38 cellular contexts compared by ENCODE assay signal in genomic region chr2:1186405-1186804, GRCh38.
"Had no signal": no experiment of that assay in that cellular context is flagged by ENCODE, and none has a peak within 500 bp of the region (broad histone marks: within the 10 kb centered on the region; RNA-seq: fewer than 3 reads in every experiment).

No MANE protein-coding gene starts in this region.

- H3K36me3 Mint-ChIP-seq: activated naive CD4-positive, alpha-beta T cell treated with anti-CD3 and anti-CD28 coated beads, Interleukin-2, amount 10 ng/mL, durations not matched to agents 7 days and 5 days had no signal

- H3K27me3 ChIP-seq: adrenal gland, ascending aorta, body of pancreas, brain microvascular endothelial cell, breast epithelium, cardiac muscle cell had no signal

- H3K27ac Mint-ChIP-seq: activated naive CD4-positive, alpha-beta T cell treated with anti-CD3 and anti-CD28 coated beads for 36 hours; activated naive CD4-positive, alpha-beta T cell treated with anti-CD3 and anti-CD28 coated beads, Interleukin-2, amount 10 ng/mL, durations not matched to agents 7 days and 5 days; activated naive CD4-positive, alpha-beta T cell treated with anti-CD3 and anti-CD28 coated beads, Interleukin-2, amount 50 U/mL, for 24 hours; activated naive CD4-positive, alpha-beta T cell treated with anti-CD3 and anti-CD28 coated beads, Interleukin-2, amount 50 U/mL, for 72 hours; activated naive CD8-positive, alpha-beta T cell; activated naive CD8-positive, alpha-beta T cell treated with anti-CD3 and anti-CD28 coated beads for 36 hours; activated naive CD8-positive, alpha-beta T cell treated with anti-CD3 and anti-CD28 coated beads, Interleukin-2, amount 10 ng/mL, durations not matched to agents 7 days and 5 days; activated naive CD8-positive, alpha-beta T cell treated with anti-CD3 and anti-CD28 coated beads, Interleukin-2, amount 50 U/mL, for 24 hours; activated T-cell treated with anti-CD3 and anti-CD28 coated beads, Interleukin-2, amount 50 U/mL, for 24 hours; activated T-cell treated with anti-CD3 and anti-CD28 coated beads, Interleukin-2, amount 50 U/mL, for 72 hours; activated T-helper 1 cell treated with anti-CD3 and anti-CD28 coated beads, Interleukin-12 subunit alpha, Interleukin-12 subunit beta, Interleukin-2, Interleukin-4 antibody, amounts not matched to agents 30 ng/mL and 10 ng/mL and 1 ng/mL, durations not matched to agents 14 hours and 24 hours and 36 hours; activated T-helper 17 cell treated with anti-CD3 and anti-CD28 coated beads, Interleukin-2, amount 50 U/mL, for 72 hours; activated T-helper 2 cell treated with anti-CD3 and anti-CD28 coated beads, Interferon-gamma antibody, Interleukin-2, Interleukin-4, amounts not matched to agents 10 μg/mL and 5 μg/mL and 100 μg/mL, durations not matched to agents 14 hours and 24 hours and 36 hours; brain had no signal

- H3K4me1 ChIP-seq: adrenal gland, ascending aorta, body of pancreas, breast epithelium had no signal

- H3K36me3 ChIP-seq: adrenal gland, ascending aorta, brain microvascular endothelial cell, breast epithelium, cardiac muscle cell had no signal

- ATAC-seq: activated naive CD4-positive, alpha-beta T cell treated with anti-CD3 and anti-CD28 coated beads, Interleukin-2, amount 50 U/mL, for 72 hours; activated naive CD8-positive, alpha-beta T cell treated with anti-CD3 and anti-CD28 coated beads, Interleukin-2, amount 50 U/mL, for 24 hours; activated T-cell treated with anti-CD3 and anti-CD28 coated beads, Interleukin-2, amount 50 U/mL, for 4 hours; activated T-cell treated with anti-CD3 and anti-CD28 coated beads, Interleukin-2, amount 50 U/mL, for 72 hours; activated T-helper 17 cell treated with anti-CD3 and anti-CD28 coated beads, Interleukin-2, amount 50 U/mL, for 72 hours; body of pancreas had no signal

- H3K9me3 Mint-ChIP-seq: activated naive CD4-positive, alpha-beta T cell treated with anti-CD3 and anti-CD28 coated beads, Interleukin-2, amount 50 U/mL, for 24 hours; central memory CD8-positive, alpha-beta T cell had no signal

- H3K4me1 Mint-ChIP-seq: activated naive CD4-positive, alpha-beta T cell treated with anti-CD3 and anti-CD28 coated beads, Interleukin-2, amount 10 ng/mL, durations not matched to agents 7 days and 5 days; activated naive CD4-positive, alpha-beta T cell treated with anti-CD3 and anti-CD28 coated beads, Interleukin-2, amount 50 U/mL, for 24 hours; activated naive CD8-positive, alpha-beta T cell treated with anti-CD3 and anti-CD28 coated beads, Interleukin-2, amount 10 ng/mL, durations not matched to agents 7 days and 5 days; activated naive CD8-positive, alpha-beta T cell treated with anti-CD3 and anti-CD28 coated beads, Interleukin-2, amount 50 U/mL, for 24 hours; activated T-helper 17 cell treated with anti-CD3 and anti-CD28 coated beads, Interleukin-2, amount 50 U/mL, for 72 hours; brain; central memory CD8-positive, alpha-beta T cell had no signal

- H3K27ac ChIP-seq: adrenal gland, ascending aorta, body of pancreas, brain microvascular endothelial cell, breast epithelium, cardiac muscle cell had no signal

- H3K4me3 Mint-ChIP-seq: activated naive CD4-positive, alpha-beta T cell treated with anti-CD3 and anti-CD28 coated beads for 36 hours; activated naive CD4-positive, alpha-beta T cell treated with anti-CD3 and anti-CD28 coated beads, Interleukin-2, amount 10 ng/mL, durations not matched to agents 7 days and 5 days; activated naive CD4-positive, alpha-beta T cell treated with anti-CD3 and anti-CD28 coated beads, Interleukin-2, amount 50 U/mL, for 24 hours; activated naive CD8-positive, alpha-beta T cell; activated naive CD8-positive, alpha-beta T cell treated with anti-CD3 and anti-CD28 coated beads for 36 hours; activated naive CD8-positive, alpha-beta T cell treated with anti-CD3 and anti-CD28 coated beads, Interleukin-2, amount 10 ng/mL, durations not matched to agents 7 days and 5 days; activated naive CD8-positive, alpha-beta T cell treated with anti-CD3 and anti-CD28 coated beads, Interleukin-2, amount 50 U/mL, for 24 hours; activated T-cell treated with anti-CD3 and anti-CD28 coated beads, Interleukin-2, amount 50 U/mL, for 24 hours; activated T-cell treated with anti-CD3 and anti-CD28 coated beads, Interleukin-2, amount 50 U/mL, for 4 hours; activated T-cell treated with anti-CD3 and anti-CD28 coated beads, Interleukin-2, amount 50 U/mL, for 72 hours; activated T-helper 1 cell treated with anti-CD3 and anti-CD28 coated beads, Interleukin-12 subunit alpha, Interleukin-12 subunit beta, Interleukin-2, Interleukin-4 antibody, amounts not matched to agents 30 ng/mL and 10 ng/mL and 1 ng/mL, durations not matched to agents 14 hours and 24 hours and 36 hours; activated T-helper 17 cell treated with anti-CD3 and anti-CD28 coated beads, Interleukin-2, amount 50 U/mL, for 72 hours; brain; central memory CD8-positive, alpha-beta T cell had no signal

- DNase-seq: activated effector memory CD4-positive, alpha-beta T cell treated with anti-CD3 and anti-CD28 coated beads, Interleukin-2, amount 50 U/mL, for 16 hours; activated effector memory CD4-positive, alpha-beta T cell treated with Interleukin-2 at 50 U/mL for 16 hours; activated gamma-delta T cell; activated gamma-delta T cell treated with Interleukin-2 at 50 U/mL for 16 hours; activated naive CD4-positive, alpha-beta T cell; activated naive CD4-positive, alpha-beta T cell treated with anti-CD3 and anti-CD28 coated beads for 36 hours; activated naive CD4-positive, alpha-beta T cell treated with anti-CD3 and anti-CD28 coated beads, Interleukin-2, amount 10 ng/mL, durations not matched to agents 7 days and 5 days; activated naive CD4-positive, alpha-beta T cell treated with anti-CD3 and anti-CD28 coated beads, Interleukin-2, amount 50 U/mL, for 16 hours; activated naive CD4-positive, alpha-beta T cell treated with Interleukin-2 at 50 U/mL for 16 hours; activated naive CD8-positive, alpha-beta T cell treated with anti-CD3 and anti-CD28 coated beads for 36 hours; activated naive CD8-positive, alpha-beta T cell treated with anti-CD3 and anti-CD28 coated beads, Interleukin-2, amount 10 ng/mL, durations not matched to agents 7 days and 5 days; activated naive CD8-positive, alpha-beta T cell treated with anti-CD3 and anti-CD28 coated beads, Interleukin-2, amount 50 U/mL, for 24 hours; activated T-cell treated with anti-CD3 and anti-CD28 coated beads, Interleukin-2, amount 50 U/mL, for 1 hour; activated T-cell treated with anti-CD3 and anti-CD28 coated beads, Interleukin-2, amount 50 U/mL, for 24 hours; activated T-cell treated with anti-CD3 and anti-CD28 coated beads, Interleukin-2, amount 50 U/mL, for 4 hours; activated T-cell treated with anti-CD3 and anti-CD28 coated beads, Interleukin-2, amount 50 U/mL, for 48 hours; activated T-cell treated with anti-CD3 and anti-CD28 coated beads, Interleukin-2, amount 50 U/mL, for 72 hours; adrenal gland; amniotic stem cell; amygdala; anterior cingulate cortex; aorta; body of pancreas; brain microvascular endothelial cell; caudate nucleus; central memory CD4-positive, alpha-beta T cell; cerebellar nuclear complex had no signal

- H3K4me3 ChIP-seq: adrenal gland, ascending aorta, body of pancreas, breast epithelium, cardiac muscle cell had no signal

- H3K9me3 ChIP-seq: adrenal gland, ascending aorta, breast epithelium had no signal

- H3K27me3 Mint-ChIP-seq: activated naive CD4-positive, alpha-beta T cell treated with anti-CD3 and anti-CD28 coated beads, Interleukin-2, amount 10 ng/mL, durations not matched to agents 7 days and 5 days; activated naive CD4-positive, alpha-beta T cell treated with anti-CD3 and anti-CD28 coated beads, Interleukin-2, amount 50 U/mL, for 24 hours; activated naive CD8-positive, alpha-beta T cell; activated naive CD8-positive, alpha-beta T cell treated with anti-CD3 and anti-CD28 coated beads for 36 hours; activated naive CD8-positive, alpha-beta T cell treated with anti-CD3 and anti-CD28 coated beads, Interleukin-2, amount 10 ng/mL, durations not matched to agents 7 days and 5 days; activated naive CD8-positive, alpha-beta T cell treated with anti-CD3 and anti-CD28 coated beads, Interleukin-2, amount 50 U/mL, for 24 hours; activated T-cell treated with anti-CD3 and anti-CD28 coated beads, Interleukin-2, amount 50 U/mL, for 24 hours; activated T-helper 17 cell treated with anti-CD3 and anti-CD28 coated beads, Interleukin-2, amount 50 U/mL, for 72 hours; central memory CD8-positive, alpha-beta T cell had no signal
